Comparison of ENCODE assay signal across 8 cellular contexts in the genomic region with DNA sequence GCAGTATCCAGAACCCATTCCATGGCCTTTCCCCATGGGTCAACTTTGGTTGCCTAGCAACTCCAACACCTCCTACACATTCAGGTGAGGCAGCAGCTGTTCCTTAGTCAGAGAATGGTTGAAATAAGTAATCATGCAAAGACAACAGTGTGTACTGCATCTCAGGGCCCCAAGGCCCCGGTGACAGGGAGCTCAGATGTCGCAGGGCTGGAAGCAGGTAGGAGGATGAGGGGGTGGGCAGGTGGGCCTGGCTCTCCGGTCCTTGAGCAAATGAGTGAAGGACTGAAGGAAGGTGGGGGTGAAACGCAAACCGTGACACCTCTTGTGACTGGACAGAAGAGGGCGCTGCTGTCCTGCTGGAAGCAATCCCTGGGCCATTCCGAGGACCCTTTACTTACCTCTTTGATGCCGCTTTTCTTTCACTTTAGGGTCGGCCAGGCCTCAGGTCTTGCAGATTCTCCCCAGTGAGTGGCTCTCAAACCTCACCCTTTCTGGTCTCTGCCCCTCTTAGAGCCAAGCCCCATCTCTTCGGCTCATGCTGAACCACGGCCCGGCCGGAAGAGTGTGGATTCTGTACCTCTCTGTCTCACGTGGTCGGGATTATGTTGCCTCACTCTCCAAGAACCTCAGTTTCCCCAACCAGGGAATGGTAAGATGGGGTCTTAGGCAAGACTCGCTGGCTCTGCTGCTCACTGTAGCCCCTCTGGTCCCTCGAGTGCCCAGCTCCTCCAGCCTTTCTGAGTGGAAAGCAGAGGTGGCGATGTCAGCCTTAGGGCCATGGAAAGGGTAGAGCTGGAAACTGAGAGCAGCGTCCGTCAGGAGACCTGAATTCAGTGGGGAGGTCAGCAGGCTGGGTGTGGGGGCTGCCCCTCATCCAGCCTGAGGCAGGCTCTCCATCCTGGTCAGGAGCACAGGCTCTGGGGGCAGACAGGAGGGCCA.
DNase-seq lines count a peak whose midpoint lies in the region; ATAC-seq and TF ChIP-seq lines count a peak whose summit lies in the region.

No MANE protein-coding gene starts in this region.

- H3K4me3 ChIP-seq in astrocyte of the cerebellum (ENCODE audit: low read depth, low read length) (no peak overlapping the region), iPS DF 6.9 (ENCODE audit: low read length) (no peak overlapping the region)

- no peaks in the 10 kb centered on the region for H3K9me3 ChIP-seq in iPS DF 6.9 (ENCODE audit: control insufficient read depth, insufficient read depth, low read length)

- H3K27ac ChIP-seq in iPS DF 6.9 (ENCODE audit: low read length), result no peak overlapping the region

- no CpG with 5 or more reads among the region's 20 CpGs for WGBS in iPS DF 6.9 (ENCODE audit: insufficient coverage, insufficient read length)

- peak; percentile 53 for TF ChIP-seq CTCF in astrocyte of the cerebellum (IDR thresholded peaks at IDR 0.05; ENCODE audit: low read depth, low read length, missing control alignments)

- in situ Hi-C loops in astrocyte of the cerebellum (cut with HindIII; ENCODE audit: low sequenced_read_pairs), result no loop called here

- ATAC-seq in HG02642 (IDR thresholded peaks at IDR 0.05; ENCODE audit: poor library complexity, unreplicated experiment), result no peak

- peaks cover 3% of the 10 kb centered on the region; the same call in 1 of the 2 replicates for H3K4me1 ChIP-seq in iPS DF 6.9 (ENCODE audit: control insufficient read depth, insufficient read depth, low read length)

- no peaks in the 10 kb centered on the region for H3K36me3 ChIP-seq in iPS DF 6.9 (ENCODE audit: control insufficient read depth, insufficient read depth, low read length)

- no peaks in the 10 kb centered on the region for H3K27me3 ChIP-seq in iPS DF 6.9 (ENCODE audit: control insufficient read depth, insufficient read depth, low read length)

- DNase-seq in EH (ENCODE audit: low read depth) (peak; percentile 42), NAMALWA (ENCODE audit: low spot score) (peak; percentile 69), SW480 (ENCODE audit: low spot score) (peak; percentile 56), astrocyte of the cerebellum (ENCODE audit: low read depth) (no peak), iPS DF 6.9 (ENCODE audit: low read depth, low spot score) (peak; percentile 58), NCI-H187 (lab: John Stamatoyannopoulos, UW) (no peak)
- peak; percentile 2 to 20 for DNase-seq in stimulated activated CD4-positive, alpha-beta T cell treated with anti-CD3 and anti-CD28 coated beads, Interleukin-1b, Interleukin-23, amount 100 ng/mL, for 1 hour (ENCODE audit: low read depth in 2 of 2)

Comparison
In these comparisons a context has a peak if more than half of its experiments do, and no peak if none do; other contexts are left out.
1. DNase-seq: peak in EH (single experiment), NAMALWA (single experiment), SW480 (single experiment), iPS DF 6.9 (single experiment) and stimulated activated CD4-positive, alpha-beta T cell treated with anti-CD3 and anti-CD28 coated beads, Interleukin-1b, Interleukin-23, amount 100 ng/mL, for 1 hour (2 of 2); none in astrocyte of the cerebellum (single experiment) and NCI-H187 (0 of 2).